Comparison of ENCODE assay signal across 9 cellular contexts in the genomic region with DNA sequence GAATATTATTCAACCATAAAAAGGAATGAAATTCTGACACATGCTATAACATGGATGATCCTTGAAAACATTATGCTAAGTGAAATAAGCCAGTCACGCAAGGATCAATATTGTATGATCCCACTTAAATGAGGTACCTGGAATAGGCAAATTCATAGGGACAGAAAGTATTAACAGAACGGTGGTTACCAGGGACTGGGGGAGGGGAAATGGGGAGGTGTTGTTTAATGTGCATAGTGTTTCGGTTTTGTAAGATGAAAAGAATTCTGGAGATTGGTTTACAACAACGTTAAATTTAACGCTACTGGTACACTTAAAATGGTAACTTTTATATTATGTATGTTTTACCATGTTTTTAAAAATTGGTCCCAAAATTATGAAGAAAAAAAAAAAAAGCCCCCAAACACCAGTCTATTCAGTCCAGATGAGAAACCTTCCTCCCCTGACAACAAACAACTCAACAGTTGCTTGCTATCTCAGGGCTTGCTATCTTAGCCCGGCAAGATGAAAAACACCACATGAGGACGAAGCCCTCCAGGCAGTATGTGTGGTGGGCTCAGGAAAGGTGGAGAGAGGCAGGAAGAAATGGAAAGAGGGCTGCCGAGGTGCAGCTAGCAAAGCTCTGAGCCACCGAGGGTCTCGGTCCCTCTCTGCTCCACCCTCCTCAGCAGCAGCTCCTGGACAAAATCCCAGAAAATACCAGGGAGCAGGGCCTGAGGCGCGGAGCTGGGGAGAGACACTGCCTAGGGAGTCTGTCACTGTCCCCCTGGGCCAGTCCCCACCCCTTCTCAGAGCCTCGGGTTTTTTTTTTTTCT. TPM values are rescaled to one million over a fixed set of nuclear protein-coding genes. Genes with fewer than 3 reads are reported as not detected.
DNase-seq lines count a peak whose midpoint lies in the region; ATAC-seq and TF ChIP-seq lines count a peak whose summit lies in the region.
"Had no signal": no experiment of that assay in that cellular context is flagged by ENCODE, and none has a peak within 500 bp of the region (broad histone marks: within the 10 kb centered on the region; RNA-seq: fewer than 3 reads in every experiment).

No MANE protein-coding gene starts in this region.

- no peaks in the 10 kb centered on the region for H3K9me3 Mint-ChIP-seq in H9
- H3K9me3 Mint-ChIP-seq in activated CD4-positive, alpha-beta memory T cell treated with anti-CD3 and anti-CD28 coated beads for 36 hours: no peaks in the 10 kb centered on the region

- no peak overlapping the region for H2BK5ac ChIP-seq in H9 (ENCODE audit: insufficient read length, low read length)

- H3K4me2 ChIP-seq in H9 (ENCODE audit: insufficient read depth, insufficient read length, low read length): peak overlapping the region; percentile 23

- H3K18ac ChIP-seq in H9 (ENCODE audit: insufficient read length, low read depth, low read length): peak overlapping the region; percentile 73

- H3K4me3 Mint-ChIP-seq in H9: peak overlapping the region; percentile 54 to 79; a peak in 4 of 5 replicates
- H3K4me3 Mint-ChIP-seq in activated CD4-positive, alpha-beta memory T cell treated with anti-CD3 and anti-CD28 coated beads for 36 hours: peak overlapping the region; percentile 81

- H3K23ac ChIP-seq in H9 (ENCODE audit: insufficient read length, low read depth, low read length): no peak overlapping the region

- no peak overlapping the region for H3K56ac ChIP-seq in H9 (ENCODE audit: insufficient read length, low read depth, low read length)

- no peak overlapping the region for H2BK120ac ChIP-seq in H9 (ENCODE audit: low read depth, low read length, poor library complexity, severe bottlenecking)

- H3K27me3 ChIP-seq in H9 (ENCODE audit: insufficient read depth, low read length) (no peaks in the 10 kb centered on the region), left ventricle myocardium inferior (ENCODE audit: low read depth) (no peaks in the 10 kb centered on the region), sigmoid colon (no peaks in the 10 kb centered on the region), BE2C (no peaks in the 10 kb centered on the region)

- peaks cover 64 to 65% of the 10 kb centered on the region in 2 experiments for H3K4me1 Mint-ChIP-seq in H9
- peaks cover 79% of the 10 kb centered on the region for H3K4me1 Mint-ChIP-seq in activated CD4-positive, alpha-beta memory T cell treated with anti-CD3 and anti-CD28 coated beads for 36 hours (ENCODE audit: low read depth)

- H3K79me2 ChIP-seq in H9 (ENCODE audit: insufficient read depth, low read length): peaks cover 22% of the 10 kb centered on the region; the same call in 1 of the 2 replicates

- ATAC-seq in HG03354 (IDR thresholded peaks at IDR 0.05; ENCODE audit: poor library complexity, severe bottlenecking, unreplicated experiment) (no peak), HG02981 (IDR thresholded peaks at IDR 0.05; ENCODE audit: unreplicated experiment) (no peak)

- no peaks in the 10 kb centered on the region for H3K9me3 ChIP-seq in H9 (ENCODE audit: control insufficient read depth, low read depth, low read length)
- H3K9me3 ChIP-seq in left ventricle myocardium inferior (replicated peaks): no peaks in the 10 kb centered on the region
- H3K9me3 ChIP-seq in sigmoid colon: no peaks in the 10 kb centered on the region
- H3K9me3 ChIP-seq in BE2C: no peaks in the 10 kb centered on the region

- CTCF ChIA-PET in activated CD4-positive, alpha-beta memory T cell treated with anti-CD3 and anti-CD28 coated beads for 36 hours (lab: Charles Lee): interaction anchor here (0.8 to 28.8 kb wide), 5 partner anchors 11 to 398 kb away, joined by 3 to 1370 read pairs (median 6); no protein-coding TSS in a partner anchor

- H2BK20ac ChIP-seq in H9 (ENCODE audit: low read depth, low read length, poor library complexity, severe bottlenecking): no peak overlapping the region

- no peak overlapping the region for H2AFZ ChIP-seq in H9 (ENCODE audit: low read length)

- TF ChIP-seq CTCF in H9 (conservative IDR thresholded peaks at IDR 0.05) (no peak), left ventricle myocardium inferior (IDR thresholded peaks at IDR 0.05; ENCODE audit: borderline replicate concordance) (no peak), sigmoid colon (IDR thresholded peaks at IDR 0.05) (no peak), BE2C (IDR thresholded peaks at IDR 0.05; ENCODE audit: low read depth, low read length) (no peak)

- peak overlapping the region; percentile 98 to 100 (median 99) for H3K27ac Mint-ChIP-seq in H9
- H3K27ac Mint-ChIP-seq in activated CD4-positive, alpha-beta memory T cell treated with anti-CD3 and anti-CD28 coated beads for 36 hours: peak overlapping the region; percentile 95

- no peak overlapping the region for H3T11ph ChIP-seq in H9 (ENCODE audit: low read length)

- peaks cover 3% of the 10 kb centered on the region for H3K23me2 ChIP-seq in H9 (ENCODE audit: insufficient read length, low read depth, low read length, poor library complexity, severe bottlenecking)

- no peak overlapping the region for H2BK15ac ChIP-seq in H9 (ENCODE audit: low read depth, low read length)

- H3K36me3 ChIP-seq in left ventricle myocardium inferior: peaks cover 25% of the 10 kb centered on the region
- H3K36me3 ChIP-seq in sigmoid colon: peaks cover 0 to 11% (median 0%) of the 10 kb centered on the region in 4 donors
- no peaks in the 10 kb centered on the region for H3K36me3 ChIP-seq in BE2C

- H4K20me1 ChIP-seq in H9 (ENCODE audit: control insufficient read depth, insufficient read depth, insufficient read length): no peaks in the 10 kb centered on the region

- H2AK5ac ChIP-seq in H9 (ENCODE audit: insufficient read length, low read length): no peak overlapping the region

- peak overlapping the region; percentile 85; the same call in 1 of the 2 replicates for H3K14ac ChIP-seq in H9 (ENCODE audit: insufficient read depth, low read length)

- POLR2A ChIA-PET in activated CD4-positive, alpha-beta memory T cell treated with anti-CD3 and anti-CD28 coated beads for 36 hours (lab: Charles Lee): interaction anchor here (0.9 to 1.6 kb wide), 4 partner anchors 24 to 113 kb away, joined by 4 to 8 read pairs (median 6); no protein-coding TSS in a partner anchor

- no CpG with 5 or more reads among the region's 13 CpGs for WGBS in H9 (ENCODE audit: extremely low coverage, insufficient read length, low lambda C conversion rate)
- WGBS in sigmoid colon, 2 donors: 28 to 38% methylated on average over 13 of the region's 13 CpGs

- no peak for TF ChIP-seq POLR2A in sigmoid colon (IDR thresholded peaks at IDR 0.05)

- no peak overlapping the region for H3K4ac ChIP-seq in H9 (ENCODE audit: low read depth, low read length)

- peaks cover 3% of the 10 kb centered on the region for H3K27me3 Mint-ChIP-seq in H9 (ENCODE audit: low read depth)
- H3K27me3 Mint-ChIP-seq in activated CD4-positive, alpha-beta memory T cell treated with anti-CD3 and anti-CD28 coated beads for 36 hours: no peaks in the 10 kb centered on the region

- H3K4me1 ChIP-seq in H9 (ENCODE audit: insufficient read depth, low read length) (peaks cover 23% of the 10 kb centered on the region), left ventricle myocardium inferior (peaks cover 49% of the 10 kb centered on the region), sigmoid colon (peaks cover 0 to 32% (median 20%) of the 10 kb centered on the region in 4 donors), BE2C (peaks cover 26% of the 10 kb centered on the region)

- intact Hi-C loops in activated CD4-positive, alpha-beta memory T cell treated with anti-CD3 and anti-CD28 coated beads for 36 hours (cut with micrococcal nuclease): loop anchor here (10.0 kb wide), 2 partner anchors 188 to 462 kb away; a partner anchor contains a TSS
- intact Hi-C loops in left ventricle myocardium inferior (cut with micrococcal nuclease) (no loop called here), sigmoid colon (cut with DNase I) (no loop called here)

- H3K4me3 ChIP-seq in left ventricle myocardium inferior: peak overlapping the region; percentile 48
- H3K4me3 ChIP-seq in sigmoid colon: peak overlapping the region in 1 of 4 donors; percentile 30
- H3K4me3 ChIP-seq in BE2C (ENCODE audit: low read depth, low read length): no peak overlapping the region

- no peak for DNase-seq in H9
- no peak for DNase-seq in activated CD4-positive, alpha-beta memory T cell treated with anti-CD3 and anti-CD28 coated beads for 36 hours
- DNase-seq in left ventricle myocardium inferior: no peak
- no peak for DNase-seq in sigmoid colon
- no peak for DNase-seq in BE2C
- no peak for DNase-seq in central memory CD4-positive, alpha-beta T cell
- DNase-seq: SW 1271 had no signal

- H3K9ac ChIP-seq in H9 (ENCODE audit: extremely low read depth, insufficient read length, low read length): no peak overlapping the region

- H3K36me3 Mint-ChIP-seq in H9 (ENCODE audit: insufficient read depth in 1 of 3, low read depth in 3 of 3): peaks cover 21 to 50% (median 44%) of the 10 kb centered on the region in 3 experiments
- peaks cover 13% of the 10 kb centered on the region for H3K36me3 Mint-ChIP-seq in activated CD4-positive, alpha-beta memory T cell treated with anti-CD3 and anti-CD28 coated beads for 36 hours

- H4K5ac ChIP-seq in H9 (ENCODE audit: insufficient read length, low read depth, low read length): no peak overlapping the region

- peak overlapping the region; percentile 50 for H4K91ac ChIP-seq in H9 (ENCODE audit: insufficient read length, low read depth, low read length)

- H3K27ac ChIP-seq in H9 (ENCODE audit: insufficient read length, low read depth, low read length): peak overlapping the region; percentile 16
- H3K27ac ChIP-seq in left ventricle myocardium inferior (replicated peaks): peak overlapping the region; percentile 85
- peak overlapping the region; percentile 29 to 56 (median 49) for H3K27ac ChIP-seq in sigmoid colon

- no peak for TF ChIP-seq EP300 in sigmoid colon (IDR thresholded peaks at IDR 0.05)

- H3K79me1 ChIP-seq in H9 (ENCODE audit: insufficient read depth, low read depth, low read length, poor library complexity, severe bottlenecking): peaks cover 14% of the 10 kb centered on the region

- peak overlapping the region; percentile 58 for H2BK12ac ChIP-seq in H9 (ENCODE audit: insufficient read length, low read depth, low read length)

- H4K8ac ChIP-seq in H9 (replicated peaks; ENCODE audit: insufficient read length, low read depth, low read length): no peak overlapping the region

RNA-seq across cellular contexts. Expression of a gene that starts 8.5 kb away (rescaled TPM):
- 15.4 and 15.5 TPM in 2 replicates for total RNA-seq in H9 (2021)
- 1 to 10 TPM; 4.4 to 4.5 TPM for total RNA-seq in activated CD4-positive, alpha-beta memory T cell treated with anti-CD3 and anti-CD28 coated beads for 36 hours
- total RNA-seq in left ventricle myocardium inferior: 0.74 TPM
- 1 to 10 TPM in 1 of 4 donors, under 1 TPM in 3; 0.28 to 1.5 (median 0.69) TPM for total RNA-seq in sigmoid colon
- 10 to 100 TPM; 13.9 to 15.0 (median 14.3) TPM for polyA plus RNA-seq in sigmoid colon
- 0.66 TPM for polyA plus RNA-seq in BE2C (2012; ENCODE audit: insufficient read depth, insufficient read length, low read depth)

RNA-seq across cellular contexts. Expression of a gene that starts 43.6 kb away (rescaled TPM):
- 0.96 and 1.0 TPM in 2 replicates for total RNA-seq in H9 (2021)
- not detected for total RNA-seq in activated CD4-positive, alpha-beta memory T cell treated with anti-CD3 and anti-CD28 coated beads for 36 hours
- 0.27 TPM for total RNA-seq in left ventricle myocardium inferior
- total RNA-seq in sigmoid colon: 1 to 10 TPM in 3 of 4 donors, under 1 TPM in 1; 0.95 to 1.7 (median 1.5) TPM
- 1 to 10 TPM in 1 of 3 donors, under 1 TPM in 1, not detected in 1; 0.69 to 1.1 TPM for polyA plus RNA-seq in sigmoid colon
- polyA plus RNA-seq in BE2C (2012; ENCODE audit: insufficient read depth, insufficient read length, low read depth): 3.2 TPM

Comparison
In these comparisons a context has a peak if more than half of its experiments do, and no peak if none do; other contexts are left out.
1. H3K27ac ChIP-seq: peak in every context shown above with its lines; median percentile 85 in left ventricle myocardium inferior; 49 in sigmoid colon; 16 in H9.